15 cellular contexts compared by ENCODE assay signal in genomic region chr9:89807682-89808075, GRCh38.
"Had no signal": no experiment of that assay in that cellular context is flagged by ENCODE, and none has a peak within 500 bp of the region (broad histone marks: within the 10 kb centered on the region; RNA-seq: fewer than 3 reads in every experiment).

No MANE protein-coding gene starts in this region.

- H3K4me1 ChIP-seq: breast epithelium, gastrocnemius medialis had no signal

- H3K4me3 ChIP-seq: breast epithelium, gastrocnemius medialis, heart right ventricle, lung had no signal

- DNase-seq: activated CD4-positive, alpha-beta memory T cell treated with anti-CD3 and anti-CD28 coated beads, Interleukin-2, amount 10 ng/mL, durations not matched to agents 7 days and 5 days; activated CD4-positive, alpha-beta T cell treated with anti-CD3 and anti-CD28 coated beads for 4 hours; activated gamma-delta T cell treated with Interleukin-2 at 50 U/mL for 16 hours; activated naive CD8-positive, alpha-beta T cell treated with anti-CD3 and anti-CD28 coated beads for 36 hours; activated T-cell treated with anti-CD3 and anti-CD28 coated beads, Interleukin-2, amount 50 U/mL, for 72 hours; erythroblast; gastrocnemius medialis; heart right ventricle; left colon; small intestine; stimulated activated naive CD8-positive, alpha-beta T cell treated with anti-CD3 and anti-CD28 coated beads, Interleukin-15, amount 100 ng/mL, for 72 hours; T-helper 2 cell had no signal

- H3K27ac ChIP-seq: breast epithelium, gastrocnemius medialis had no signal

- H3K9me3 Mint-ChIP-seq: activated CD4-positive, alpha-beta memory T cell treated with anti-CD3 and anti-CD28 coated beads, Interleukin-2, amount 10 ng/mL, durations not matched to agents 7 days and 5 days; activated naive CD8-positive, alpha-beta T cell treated with anti-CD3 and anti-CD28 coated beads for 36 hours; activated T-cell treated with anti-CD3 and anti-CD28 coated beads, Interleukin-2, amount 50 U/mL, for 72 hours; naive thymus-derived CD4-positive, alpha-beta T cell; stimulated activated naive CD8-positive, alpha-beta T cell treated with anti-CD3 and anti-CD28 coated beads, Interleukin-15, amount 100 ng/mL, for 72 hours had no signal

- H3K36me3 Mint-ChIP-seq: activated naive CD8-positive, alpha-beta T cell treated with anti-CD3 and anti-CD28 coated beads for 36 hours; naive thymus-derived CD4-positive, alpha-beta T cell had no signal

- H3K36me3 ChIP-seq: breast epithelium, gastrocnemius medialis, heart right ventricle had no signal

- ATAC-seq: activated T-cell treated with anti-CD3 and anti-CD28 coated beads, Interleukin-2, amount 50 U/mL, for 72 hours; heart right ventricle; left colon; naive thymus-derived CD4-positive, alpha-beta T cell; stimulated activated naive CD8-positive, alpha-beta T cell treated with anti-CD3 and anti-CD28 coated beads, Interleukin-15, amount 100 ng/mL, for 72 hours had no signal

- H3K27me3 ChIP-seq: gastrocnemius medialis had no signal

- H3K4me3 Mint-ChIP-seq: activated CD4-positive, alpha-beta memory T cell treated with anti-CD3 and anti-CD28 coated beads, Interleukin-2, amount 10 ng/mL, durations not matched to agents 7 days and 5 days; activated naive CD8-positive, alpha-beta T cell treated with anti-CD3 and anti-CD28 coated beads for 36 hours; activated T-cell treated with anti-CD3 and anti-CD28 coated beads, Interleukin-2, amount 50 U/mL, for 72 hours; naive thymus-derived CD4-positive, alpha-beta T cell; stimulated activated naive CD8-positive, alpha-beta T cell treated with anti-CD3 and anti-CD28 coated beads, Interleukin-15, amount 100 ng/mL, for 72 hours had no signal

- H3K27ac Mint-ChIP-seq: activated CD4-positive, alpha-beta memory T cell treated with anti-CD3 and anti-CD28 coated beads, Interleukin-2, amount 10 ng/mL, durations not matched to agents 7 days and 5 days; activated naive CD8-positive, alpha-beta T cell treated with anti-CD3 and anti-CD28 coated beads for 36 hours; activated T-cell treated with anti-CD3 and anti-CD28 coated beads, Interleukin-2, amount 50 U/mL, for 72 hours had no signal

- H3K9me3 ChIP-seq: breast epithelium, gastrocnemius medialis, heart right ventricle had no signal

- FAIRE-seq: small intestine had no signal
